15 cellular contexts compared by ENCODE assay signal in the genomic region with DNA sequence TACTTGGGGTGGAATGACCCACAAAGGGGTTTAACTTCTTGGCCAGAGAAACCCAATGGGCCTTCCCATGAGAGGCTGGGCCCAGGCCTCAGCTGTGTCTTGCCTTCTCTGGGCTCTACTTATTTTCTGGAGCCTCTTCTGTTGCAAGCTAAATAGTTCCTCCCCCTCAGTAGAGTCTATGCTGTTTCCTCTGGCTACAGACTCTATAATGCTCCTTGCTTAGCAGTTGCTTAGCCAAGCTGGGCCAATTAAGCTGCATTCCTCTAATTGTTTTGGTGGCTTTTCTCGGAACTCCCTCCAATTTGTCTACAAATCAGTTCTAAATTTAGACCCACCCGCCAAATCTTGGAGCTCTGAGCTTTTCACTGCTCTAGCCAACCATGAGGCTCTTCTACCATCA.
A peak's percentile ranks its signal among the peaks of the same experiment; 100 is the strongest.
DNase-seq lines count a peak whose midpoint lies in the region; TF ChIP-seq lines count a peak whose summit lies in the region.
"Had no signal": no experiment of that assay in that cellular context is flagged by ENCODE, and none has a peak within 500 bp of the region (broad histone marks: within the 10 kb centered on the region; RNA-seq: fewer than 3 reads in every experiment).

No MANE protein-coding gene starts in this region.

- H3K36me3 Mint-ChIP-seq in type B pancreatic cell = no peaks in the 10 kb centered on the region
- H3K36me3 Mint-ChIP-seq: CD4-positive, alpha-beta memory T cell had no signal

- no peaks in the 10 kb centered on the region for H3K4me1 Mint-ChIP-seq in type B pancreatic cell (ENCODE audit: unreplicated experiment)
- H3K4me1 Mint-ChIP-seq: CD4-positive, alpha-beta memory T cell had no signal

- H3K4me3 ChIP-seq in retinal pigment epithelial cell (ENCODE audit: low read length) = no peak overlapping the region
- H3K4me3 ChIP-seq: GM23248 had no signal

- no peaks in the 10 kb centered on the region for H3K9me3 Mint-ChIP-seq in type B pancreatic cell
- H3K9me3 Mint-ChIP-seq: CD4-positive, alpha-beta memory T cell; H9 had no signal

- peak overlapping the region; percentile 1 for H3K27ac Mint-ChIP-seq in type B pancreatic cell
- H3K27ac Mint-ChIP-seq: CD4-positive, alpha-beta memory T cell had no signal

- TF ChIP-seq CTCF in retinal pigment epithelial cell (conservative IDR thresholded peaks at IDR 0.05; ENCODE audit: low read depth, low read length) = no peak
- no peak for TF ChIP-seq CTCF in type B pancreatic cell (conservative IDR thresholded peaks at IDR 0.05)

- peaks cover 21% of the 10 kb centered on the region for H3K27me3 Mint-ChIP-seq in type B pancreatic cell

- no peak overlapping the region for H3K4me3 Mint-ChIP-seq in type B pancreatic cell
- H3K4me3 Mint-ChIP-seq: CD4-positive, alpha-beta memory T cell; H9 had no signal

- DNase-seq in Ammon's horn (ENCODE audit: low spot score) = peak; percentile 38
- DNase-seq in OCI-M1 (lab: John Stamatoyannopoulos, UW) = peak; percentile 18
- peak; percentile 15 for DNase-seq in retinal pigment epithelial cell (ENCODE audit: low read depth)
- DNase-seq in type B pancreatic cell (ENCODE audit: extremely low spot score, unreplicated experiment) = no peak
- no peak for DNase-seq in NCI-H774 (lab: John Stamatoyannopoulos, UW)
- DNase-seq in NCI-H2171 (lab: John Stamatoyannopoulos, UW) = no peak
- DNase-seq in LoVo (ENCODE audit: low spot score) = no peak
- DNase-seq in activated effector memory CD4-positive, alpha-beta T cell treated with Interleukin-2 at 50 U/mL for 16 hours = no peak
- DNase-seq: 8988T; BE2C; CD4-positive, alpha-beta memory T cell; DMS79; EL; GM23248; H9 had no signal

Comparison
In these comparisons a context has a peak if more than half of its experiments do, and no peak if none do; other contexts are left out.
1. DNase-seq: peak in Ammon's horn (single experiment), OCI-M1 (single experiment) and retinal pigment epithelial cell (single experiment); none in type B pancreatic cell (single experiment), NCI-H774 (single experiment), NCI-H2171 (single experiment), LoVo (single experiment) and activated effector memory CD4-positive, alpha-beta T cell treated with Interleukin-2 at 50 U/mL for 16 hours (single experiment).